9 cellular contexts compared by ENCODE assay signal in the genomic region with DNA sequence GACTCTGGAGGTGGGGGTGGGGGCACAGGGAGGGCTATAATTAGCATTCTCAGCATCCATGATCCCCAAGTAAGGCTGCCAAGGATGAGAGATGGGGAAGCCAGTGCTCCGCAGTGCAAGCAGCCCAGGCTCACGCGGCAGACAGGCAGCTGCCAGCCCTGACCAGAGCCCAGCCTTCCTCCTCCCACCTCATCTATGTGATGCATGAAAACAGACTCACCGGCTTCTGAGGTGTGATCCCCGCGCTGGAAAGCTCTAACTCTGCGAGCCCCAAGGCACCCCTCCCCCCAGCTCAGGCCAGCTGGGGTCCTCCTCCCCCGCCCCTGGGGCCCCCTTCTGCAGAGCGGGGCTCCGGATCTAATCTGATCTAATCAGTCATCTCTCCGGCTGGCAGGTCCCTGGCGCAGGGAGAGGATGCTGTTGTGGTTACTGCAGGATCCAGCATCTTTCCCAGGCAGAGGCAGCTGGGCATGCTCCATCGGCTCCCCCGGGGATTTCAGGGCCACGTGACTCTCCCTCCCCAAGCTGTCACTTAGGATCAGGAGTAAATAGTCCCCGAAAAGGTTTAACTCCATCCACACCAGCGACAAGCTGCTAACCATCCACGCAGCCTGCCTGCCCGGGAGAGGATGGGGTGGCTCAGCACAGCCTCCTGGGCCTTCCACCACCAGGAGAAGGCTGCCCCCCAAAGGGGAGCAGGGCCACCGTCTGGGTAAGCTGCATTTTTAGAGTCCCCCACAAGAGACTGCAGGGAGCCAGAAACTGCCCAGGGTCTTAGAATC. TPM values are rescaled to one million over a fixed set of nuclear protein-coding genes. Genes with fewer than 3 reads are reported as not detected.
A peak's percentile ranks its signal among the peaks of the same experiment; 100 is the strongest.
DNase-seq lines count a peak whose midpoint lies in the region; FAIRE-seq and TF ChIP-seq lines count a peak whose summit lies in the region.
"Had no signal": no experiment of that assay in that cellular context is flagged by ENCODE, and none has a peak within 500 bp of the region (broad histone marks: within the 10 kb centered on the region; RNA-seq: fewer than 3 reads in every experiment).

A gene with protein sequence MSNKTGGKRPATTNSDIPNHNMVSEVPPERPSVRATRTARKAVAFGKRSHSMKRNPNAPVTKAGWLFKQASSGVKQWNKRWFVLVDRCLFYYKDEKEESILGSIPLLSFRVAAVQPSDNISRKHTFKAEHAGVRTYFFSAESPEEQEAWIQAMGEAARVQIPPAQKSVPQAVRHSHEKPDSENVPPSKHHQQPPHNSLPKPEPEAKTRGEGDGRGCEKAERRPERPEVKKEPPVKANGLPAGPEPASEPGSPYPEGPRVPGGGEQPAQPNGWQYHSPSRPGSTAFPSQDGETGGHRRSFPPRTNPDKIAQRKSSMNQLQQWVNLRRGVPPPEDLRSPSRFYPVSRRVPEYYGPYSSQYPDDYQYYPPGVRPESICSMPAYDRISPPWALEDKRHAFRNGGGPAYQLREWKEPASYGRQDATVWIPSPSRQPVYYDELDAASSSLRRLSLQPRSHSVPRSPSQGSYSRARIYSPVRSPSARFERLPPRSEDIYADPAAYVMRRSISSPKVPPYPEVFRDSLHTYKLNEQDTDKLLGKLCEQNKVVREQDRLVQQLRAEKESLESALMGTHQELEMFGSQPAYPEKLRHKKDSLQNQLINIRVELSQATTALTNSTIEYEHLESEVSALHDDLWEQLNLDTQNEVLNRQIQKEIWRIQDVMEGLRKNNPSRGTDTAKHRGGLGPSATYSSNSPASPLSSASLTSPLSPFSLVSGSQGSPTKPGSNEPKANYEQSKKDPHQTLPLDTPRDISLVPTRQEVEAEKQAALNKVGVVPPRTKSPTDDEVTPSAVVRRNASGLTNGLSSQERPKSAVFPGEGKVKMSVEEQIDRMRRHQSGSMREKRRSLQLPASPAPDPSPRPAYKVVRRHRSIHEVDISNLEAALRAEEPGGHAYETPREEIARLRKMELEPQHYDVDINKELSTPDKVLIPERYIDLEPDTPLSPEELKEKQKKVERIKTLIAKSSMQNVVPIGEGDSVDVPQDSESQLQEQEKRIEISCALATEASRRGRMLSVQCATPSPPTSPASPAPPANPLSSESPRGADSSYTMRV (minus strand): TSS at position 456 of the 782 bp plus-strand sequence. CDS start 86,202 bp downstream, outside the sequence.

- no peak for FAIRE-seq in H54 (lab: Jason Lieb, UNC)

- peak within 1 kb of the TSS; percentile 47 for H2AFZ ChIP-seq in mesenchymal stem cell (ENCODE audit: low read depth, low read length)

- peak within 1 kb of the TSS; percentile 52 for H4K91ac ChIP-seq in mesenchymal stem cell (ENCODE audit: low read length)

- 6% methylated on average over 20 of the region's 20 CpGs for WGBS in mesenchymal stem cell

- H3K9me3 ChIP-seq in mesenchymal stem cell (ENCODE audit: control insufficient read depth, low read length) = no peaks in the 10 kb centered on the region
- H3K9me3 ChIP-seq: left lung had no signal

- peak within 1 kb of the TSS in 58 of 59 donors; percentile 61 to 96 (median 87) for H3K27ac ChIP-seq in dorsolateral prefrontal cortex
- H3K27ac ChIP-seq in mesenchymal stem cell (ENCODE audit: low read length, poor library complexity, severe bottlenecking) = no peak within 1 kb of the TSS
- H3K27ac ChIP-seq: left lung had no signal

- no peak within 1 kb of the TSS for H2BK5ac ChIP-seq in mesenchymal stem cell (ENCODE audit: low read depth, low read length, poor library complexity, severe bottlenecking)

- peaks cover 0 to 3% of the 10 kb centered on the region in 2 experiments for H3K36me3 ChIP-seq in mesenchymal stem cell (ENCODE audit: control insufficient read depth in 1 of 2, insufficient read depth in 2 of 2, low read depth in 1 of 2, low read length in 2 of 2)
- H3K36me3 ChIP-seq: left lung had no signal

- no peak for TF ChIP-seq POLR2A in H54 (IDR thresholded peaks at IDR 0.05; ENCODE audit: low read depth, low read length)

- H3K23ac ChIP-seq in mesenchymal stem cell (ENCODE audit: low read length in 2 of 2) = peak within 1 kb of the TSS in 1 of 2 experiments; percentile 66

- peak; percentile 26 to 77 (median 60) for TF ChIP-seq CTCF in dorsolateral prefrontal cortex (IDR thresholded peaks at IDR 0.05 in 54 of 56, conservative IDR thresholded peaks at IDR 0.05 in 2 of 56; ENCODE audit: low read depth in 1 of 56, partially characterized antibody in 56 of 56)

- H2AK5ac ChIP-seq in mesenchymal stem cell (ENCODE audit: low read length, severe bottlenecking) = no peak within 1 kb of the TSS

- peak within 1 kb of the TSS; percentile 20 to 84 for H3K4ac ChIP-seq in mesenchymal stem cell (ENCODE audit: low read depth in 1 of 2, low read length in 2 of 2)

- H3K14ac ChIP-seq in mesenchymal stem cell (ENCODE audit: low read length in 2 of 2) = peak within 1 kb of the TSS in 1 of 2 experiments; percentile 49

- peak within 1 kb of the TSS; percentile 6 for H2BK15ac ChIP-seq in mesenchymal stem cell (ENCODE audit: low read depth, poor library complexity, severe bottlenecking)

- H4K8ac ChIP-seq in mesenchymal stem cell (ENCODE audit: low read length) = peak within 1 kb of the TSS; percentile 79

- H2BK12ac ChIP-seq in mesenchymal stem cell (ENCODE audit: low read length in 2 of 2) = peak within 1 kb of the TSS; percentile 85 to 91

- peak; percentile 47 for DNase-seq in GM03348 (ENCODE audit: low spot score)
- peak; percentile 43 for DNase-seq in NCI-H345 treated with DMSO at 0.1 percent for 48 hours (lab: John Stamatoyannopoulos, UW; ENCODE audit: unreplicated experiment)
- peak; percentile 70 to 91 (median 86) for DNase-seq in dorsolateral prefrontal cortex
- DNase-seq in mesenchymal stem cell = peak; percentile 68
- DNase-seq in H54 (ENCODE audit: insufficient read length, low spot score) = no peak
- DNase-seq in T-helper 1 cell = no peak
- no peak for DNase-seq in stimulated activated CD4-positive, alpha-beta T cell treated with anti-CD3 and anti-CD28 coated beads, Interleukin-2, amount 100 ng/mL, for 24 hours
- no peak for DNase-seq in GF-D8 (lab: John Stamatoyannopoulos, UW)

- no peaks in the 10 kb centered on the region for H3K27me3 ChIP-seq in dorsolateral prefrontal cortex
- peaks cover 57 to 69% of the 10 kb centered on the region in 2 experiments for H3K27me3 ChIP-seq in mesenchymal stem cell (ENCODE audit: control insufficient read depth in 1 of 2, insufficient read depth in 1 of 2, low read length in 2 of 2)

- intact Hi-C loops in dorsolateral prefrontal cortex (cut with DNase I) = loop anchor here (2.0 to 10.0 kb wide), 9 partner anchors 52 to 497 kb away; a partner anchor contains a TSS

- H3K4me1 ChIP-seq in mesenchymal stem cell (ENCODE audit: control insufficient read depth, insufficient read depth, low read depth, low read length) = peaks cover 11% of the 10 kb centered on the region

- H3K9ac ChIP-seq in mesenchymal stem cell (ENCODE audit: low read length) = no peak within 1 kb of the TSS

- no peaks in the 10 kb centered on the region for H3K79me1 ChIP-seq in mesenchymal stem cell (replicated peaks; ENCODE audit: low read length, poor library complexity, severe bottlenecking)

- no peak within 1 kb of the TSS for H3K4me2 ChIP-seq in mesenchymal stem cell (ENCODE audit: low read length, poor library complexity, severe bottlenecking)

- H3K4me3 ChIP-seq in dorsolateral prefrontal cortex (peak within 1 kb of the TSS; percentile 38 to 78 (median 66)), mesenchymal stem cell (ENCODE audit: insufficient read depth in 1 of 2, low read depth in 1 of 2, low read length in 2 of 2) (no peak within 1 kb of the TSS)
- H3K4me3 ChIP-seq: left lung had no signal

- H3K18ac ChIP-seq in mesenchymal stem cell (ENCODE audit: low read depth in 1 of 2, low read length in 2 of 2) = peak within 1 kb of the TSS; percentile 70 to 91

- H2BK120ac ChIP-seq in mesenchymal stem cell (ENCODE audit: low read depth, low read length) = peak within 1 kb of the TSS; percentile 39

RNA-seq across cellular contexts. Expression of the gene that starts here (rescaled TPM):
- total RNA-seq in dorsolateral prefrontal cortex = 100 to 1,000 TPM in 47 of 120 experiments, 10 to 100 TPM in 73; 49.5 to 154 (median 97.2) TPM
- 4.0 TPM for polyA plus RNA-seq in mesenchymal stem cell (2013, experiment 1 of 2)
- polyA plus RNA-seq in mesenchymal stem cell (2013, experiment 2 of 2) = 4.8 TPM

Comparison
In these comparisons a context has a peak if more than half of its experiments do, and no peak if none do; other contexts are left out.
1. DNase-seq: peak in GM03348 (single experiment), NCI-H345 treated with DMSO at 0.1 percent for 48 hours (single experiment), dorsolateral prefrontal cortex (10 of 10) and mesenchymal stem cell (single experiment); none in H54 (single experiment), T-helper 1 cell (0 of 5), stimulated activated CD4-positive, alpha-beta T cell treated with anti-CD3 and anti-CD28 coated beads, Interleukin-2, amount 100 ng/mL, for 24 hours (0 of 2) and GF-D8 (single experiment).
2. H3K4me3 ChIP-seq: peak in dorsolateral prefrontal cortex (59 of 59); none in mesenchymal stem cell (0 of 2).